In the genomic region with DNA sequence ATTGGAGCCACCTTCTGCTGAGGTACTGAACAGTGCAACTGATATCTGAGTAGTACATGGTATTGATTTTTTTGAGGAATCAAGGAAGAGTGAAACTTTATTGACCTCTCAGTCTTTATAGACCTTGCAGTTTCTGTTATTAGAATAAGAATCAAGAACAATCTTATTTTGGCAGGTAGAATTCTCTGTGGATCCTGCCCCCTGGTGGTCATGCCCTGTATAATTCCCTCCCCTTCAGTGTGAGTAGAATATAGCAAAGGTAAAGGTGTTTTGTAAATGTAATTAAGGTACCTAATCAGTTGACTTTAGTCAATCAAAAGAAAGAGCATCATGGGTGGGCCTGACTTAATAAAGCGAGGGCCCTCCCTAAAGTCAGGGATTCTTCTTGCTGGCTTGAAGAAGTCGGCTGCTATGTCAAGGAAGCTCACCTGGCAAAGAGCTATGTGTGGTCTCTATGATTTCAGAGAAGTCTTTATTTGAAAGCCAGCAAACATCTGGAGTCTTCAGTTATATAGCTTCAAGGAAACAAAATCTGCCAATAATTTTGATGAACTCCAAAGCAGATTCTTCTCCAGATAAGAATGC, we compare ENCODE assay signal across 1 cellular context.
TF ChIP-seq lines count a peak whose summit lies in the region.

No MANE protein-coding gene starts in this region.

TF ChIP-seq in IMR-90, 13 proteins besides CTCF, POLR2A, EP300 and RAD21:
- TF ChIP-seq, protein P1, sequence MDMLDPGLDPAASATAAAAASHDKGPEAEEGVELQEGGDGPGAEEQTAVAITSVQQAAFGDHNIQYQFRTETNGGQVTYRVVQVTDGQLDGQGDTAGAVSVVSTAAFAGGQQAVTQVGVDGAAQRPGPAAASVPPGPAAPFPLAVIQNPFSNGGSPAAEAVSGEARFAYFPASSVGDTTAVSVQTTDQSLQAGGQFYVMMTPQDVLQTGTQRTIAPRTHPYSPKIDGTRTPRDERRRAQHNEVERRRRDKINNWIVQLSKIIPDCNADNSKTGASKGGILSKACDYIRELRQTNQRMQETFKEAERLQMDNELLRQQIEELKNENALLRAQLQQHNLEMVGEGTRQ (IDR thresholded peaks at IDR 0.05; ENCODE audit: low read depth, low read length): no peak
- TF ChIP-seq RCOR1 (IDR thresholded peaks at IDR 0.05; ENCODE audit: insufficient replicate concordance, low read length) (no peak), NFE2L2 (IDR thresholded peaks at IDR 0.05; ENCODE audit: low read depth, low read length) (no peak), MXI1 (IDR thresholded peaks at IDR 0.05; ENCODE audit: borderline replicate concordance, low read depth, low read length) (no peak), BHLHE40 (IDR thresholded peaks at IDR 0.05; ENCODE audit: low read depth, low read length) (no peak), SMC3 (IDR thresholded peaks at IDR 0.05; ENCODE audit: low read depth, low read length) (peak; percentile 45; the same call in 1 of the 2 replicates), CHD1 (IDR thresholded peaks at IDR 0.05; ENCODE audit: low read depth, low read length) (no peak)
- TF ChIP-seq, protein P2, sequence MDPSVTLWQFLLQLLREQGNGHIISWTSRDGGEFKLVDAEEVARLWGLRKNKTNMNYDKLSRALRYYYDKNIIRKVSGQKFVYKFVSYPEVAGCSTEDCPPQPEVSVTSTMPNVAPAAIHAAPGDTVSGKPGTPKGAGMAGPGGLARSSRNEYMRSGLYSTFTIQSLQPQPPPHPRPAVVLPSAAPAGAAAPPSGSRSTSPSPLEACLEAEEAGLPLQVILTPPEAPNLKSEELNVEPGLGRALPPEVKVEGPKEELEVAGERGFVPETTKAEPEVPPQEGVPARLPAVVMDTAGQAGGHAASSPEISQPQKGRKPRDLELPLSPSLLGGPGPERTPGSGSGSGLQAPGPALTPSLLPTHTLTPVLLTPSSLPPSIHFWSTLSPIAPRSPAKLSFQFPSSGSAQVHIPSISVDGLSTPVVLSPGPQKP (IDR thresholded peaks at IDR 0.05; ENCODE audit: borderline replicate concordance, low read depth, low read length): no peak
